9 cellular contexts compared by ENCODE assay signal in the genomic region with DNA sequence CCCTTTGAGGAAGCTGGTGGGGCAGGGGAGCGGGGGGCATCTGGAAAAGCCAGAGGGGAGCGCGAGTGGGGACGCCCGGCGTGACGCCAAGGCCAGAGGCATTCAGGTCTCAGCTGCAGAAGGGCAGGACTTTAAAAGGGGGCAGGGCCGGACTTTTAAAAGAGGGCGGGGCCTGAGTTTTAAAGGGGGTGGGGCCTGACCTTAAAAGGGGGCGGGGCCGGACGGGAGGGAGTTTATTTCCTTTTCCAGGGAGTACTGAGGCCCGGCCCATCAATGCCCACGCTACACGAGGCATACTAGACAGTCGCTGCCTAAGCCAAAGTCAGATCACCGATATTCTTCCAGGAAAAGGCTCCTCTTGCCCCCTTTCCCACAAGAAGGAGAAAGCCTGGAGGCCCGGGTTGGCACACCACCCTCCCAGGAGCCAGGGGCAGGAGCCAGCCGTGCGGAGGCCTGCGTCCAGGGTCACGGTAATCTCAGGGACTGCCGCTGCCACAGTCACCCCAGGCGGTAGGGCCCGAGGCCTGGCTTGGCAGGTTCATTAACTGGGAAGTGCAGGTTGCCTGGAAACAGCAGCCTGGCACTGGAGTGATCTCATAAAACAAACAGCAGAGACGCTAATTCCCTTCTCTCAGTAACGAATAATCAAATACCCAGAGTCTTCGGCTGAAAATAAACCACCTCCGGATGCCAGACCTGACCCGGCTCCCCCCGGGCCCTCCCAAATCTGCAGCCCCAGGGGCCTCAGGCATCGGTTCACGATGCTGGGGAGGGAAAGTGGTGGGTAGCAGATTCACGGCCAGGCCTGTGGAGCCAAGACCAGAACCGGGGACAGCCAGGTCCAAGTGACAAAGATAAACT.
DNase-seq lines count a peak whose midpoint lies in the region; ATAC-seq and TF ChIP-seq lines count a peak whose summit lies in the region.
"Had no signal": no experiment of that assay in that cellular context is flagged by ENCODE, and none has a peak within 500 bp of the region (broad histone marks: within the 10 kb centered on the region; RNA-seq: fewer than 3 reads in every experiment).

No MANE protein-coding gene starts in this region.

- H3K27ac ChIP-seq in right atrium auricular region (peak overlapping the region; percentile 82 to 86), gastrocnemius medialis (peak overlapping the region; percentile 61 to 81 (median 74))
- H3K27ac ChIP-seq: BLaER1 treated with 17β-estradiol and CSF1 and Interleukin-3, amounts not matched to agents 10 nM and 100 nM had no signal

- CTCF ChIA-PET in activated CD8-positive, alpha-beta T cell treated with anti-CD3 and anti-CD28 coated beads for 36 hours (lab: Charles Lee) = no interaction called here

- no peak overlapping the region for H3K4me3 Mint-ChIP-seq in activated CD8-positive, alpha-beta T cell treated with anti-CD3 and anti-CD28 coated beads for 36 hours

- H3K27me3 Mint-ChIP-seq in activated CD8-positive, alpha-beta T cell treated with anti-CD3 and anti-CD28 coated beads for 36 hours = no peaks in the 10 kb centered on the region

- H3K4me3 ChIP-seq in right atrium auricular region (no peak overlapping the region), gastrocnemius medialis (peak overlapping the region in 3 of 4 donors; percentile 17 to 40 (median 32))
- H3K4me3 ChIP-seq: BLaER1 treated with 17β-estradiol and CSF1 and Interleukin-3, amounts not matched to agents 10 nM and 100 nM had no signal

- H3K27me3 ChIP-seq in right atrium auricular region (no peaks in the 10 kb centered on the region), gastrocnemius medialis (no peaks in the 10 kb centered on the region)
- H3K27me3 ChIP-seq: BLaER1 treated with 17β-estradiol and CSF1 and Interleukin-3, amounts not matched to agents 10 nM and 100 nM had no signal

- H3K36me3 Mint-ChIP-seq in activated CD8-positive, alpha-beta T cell treated with anti-CD3 and anti-CD28 coated beads for 36 hours (ENCODE audit: low read depth) = no peaks in the 10 kb centered on the region

- POLR2A ChIA-PET in activated CD8-positive, alpha-beta T cell treated with anti-CD3 and anti-CD28 coated beads for 36 hours (lab: Charles Lee) = no interaction called here

- TF ChIP-seq CTCF in activated CD8-positive, alpha-beta T cell treated with anti-CD3 and anti-CD28 coated beads for 36 hours (IDR thresholded peaks at IDR 0.05) = no peak
- TF ChIP-seq CTCF in right atrium auricular region (IDR thresholded peaks at IDR 0.05) (no peak), gastrocnemius medialis (IDR thresholded peaks at IDR 0.05 in 4 of 5, conservative IDR thresholded peaks at IDR 0.05 in 1 of 5) (no peak)

- intact Hi-C loops in activated CD8-positive, alpha-beta T cell treated with anti-CD3 and anti-CD28 coated beads for 36 hours (cut with micrococcal nuclease) = no loop called here
- intact Hi-C loops in gastrocnemius medialis (cut with DNase I; ENCODE audit: low total_unique reads) = no loop called here

- peaks cover 0 to 42% of the 10 kb centered on the region in 2 donors for H3K4me1 ChIP-seq in right atrium auricular region
- H3K4me1 ChIP-seq in gastrocnemius medialis = peaks cover 6 to 12% of the 10 kb centered on the region in 2 donors

- no peaks in the 10 kb centered on the region for H3K9me3 ChIP-seq in right atrium auricular region
- H3K9me3 ChIP-seq in gastrocnemius medialis = no peaks in the 10 kb centered on the region
- H3K9me3 ChIP-seq: BLaER1 treated with 17β-estradiol and CSF1 and Interleukin-3, amounts not matched to agents 10 nM and 100 nM had no signal

- no peaks in the 10 kb centered on the region for H3K9me3 Mint-ChIP-seq in activated CD8-positive, alpha-beta T cell treated with anti-CD3 and anti-CD28 coated beads for 36 hours

- ATAC-seq in activated CD8-positive, alpha-beta T cell treated with anti-CD3 and anti-CD28 coated beads for 36 hours = peak; percentile 49
- ATAC-seq in gastrocnemius medialis = peak; percentile 68 to 83
- ATAC-seq in HG03039 (IDR thresholded peaks at IDR 0.05; ENCODE audit: unreplicated experiment) = no peak

- DNase-seq in stimulated activated CD4-positive, alpha-beta T cell treated with anti-CD3 and anti-CD28 coated beads, Interleukin-15, amount 100 ng/mL, for 24 hours = peak; percentile 24
- DNase-seq in stimulated activated CD4-positive, alpha-beta T cell treated with anti-CD3 and anti-CD28 coated beads, Interleukin-1b, Interleukin-23, amount 100 ng/mL, for 48 hours = no peak
- peak; percentile 32 for DNase-seq in activated CD8-positive, alpha-beta T cell treated with anti-CD3 and anti-CD28 coated beads for 36 hours
- DNase-seq in right atrium auricular region (ENCODE audit: low spot score) (no peak), gastrocnemius medialis (peak; percentile 38 to 49), NCI-H524 treated with DMSO at 0.1 percent for 48 hours (lab: John Stamatoyannopoulos, UW) (no peak)
- no peak for DNase-seq in activated CD8-positive, alpha-beta memory T cell treated with anti-CD3 and anti-CD28 coated beads for 24 hours

- in situ Hi-C loops in gastrocnemius medialis (cut with MboI; ENCODE audit: low sequenced_read_pairs in 4 of 4) = no loop called here

- H3K4me1 Mint-ChIP-seq in activated CD8-positive, alpha-beta T cell treated with anti-CD3 and anti-CD28 coated beads for 36 hours (ENCODE audit: low read depth) = no peaks in the 10 kb centered on the region

- no peak for TF ChIP-seq POLR2A in gastrocnemius medialis (IDR thresholded peaks at IDR 0.05)

- peaks cover 34% of the 10 kb centered on the region for H3K36me3 ChIP-seq in right atrium auricular region
- peaks cover 0 to 9% of the 10 kb centered on the region in 2 donors for H3K36me3 ChIP-seq in gastrocnemius medialis

- H3K27ac Mint-ChIP-seq in activated CD8-positive, alpha-beta T cell treated with anti-CD3 and anti-CD28 coated beads for 36 hours = no peak overlapping the region

Comparison
In these comparisons a context has a peak if more than half of its experiments do, and no peak if none do; other contexts are left out.
1. DNase-seq: peak in stimulated activated CD4-positive, alpha-beta T cell treated with anti-CD3 and anti-CD28 coated beads, Interleukin-15, amount 100 ng/mL, for 24 hours (single experiment), activated CD8-positive, alpha-beta T cell treated with anti-CD3 and anti-CD28 coated beads for 36 hours (single experiment) and gastrocnemius medialis (2 of 2); none in stimulated activated CD4-positive, alpha-beta T cell treated with anti-CD3 and anti-CD28 coated beads, Interleukin-1b, Interleukin-23, amount 100 ng/mL, for 48 hours (single experiment), right atrium auricular region (single experiment), NCI-H524 treated with DMSO at 0.1 percent for 48 hours (single experiment) and activated CD8-positive, alpha-beta memory T cell treated with anti-CD3 and anti-CD28 coated beads for 24 hours (single experiment).
2. H3K4me3 ChIP-seq: peak in gastrocnemius medialis (3 of 4); none in right atrium auricular region (0 of 2).